Comparison of ENCODE assay signal across 37 cellular contexts in the genomic region with DNA sequence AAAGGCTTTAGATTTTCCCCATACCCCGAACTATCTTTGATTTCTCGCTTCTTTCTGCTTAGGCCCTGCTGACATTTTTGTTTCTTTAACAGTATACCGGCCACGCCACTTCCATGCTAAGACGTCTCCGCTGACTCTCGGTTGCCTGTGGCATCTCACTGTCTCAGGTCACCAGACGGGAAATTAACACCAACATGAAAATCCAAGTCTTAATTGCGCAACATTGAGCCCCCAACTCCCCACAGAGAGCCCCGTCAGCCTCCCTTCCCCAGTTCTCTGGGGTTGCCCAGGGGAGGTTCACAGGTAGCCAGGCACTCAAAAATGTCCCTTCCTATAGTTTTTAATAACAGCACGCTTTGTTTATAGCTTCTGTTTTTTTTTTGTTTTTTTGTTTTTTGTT. TPM values are rescaled to one million over a fixed set of nuclear protein-coding genes. Genes with fewer than 3 reads are reported as not detected.
"Had no signal": no experiment of that assay in that cellular context is flagged by ENCODE, and none has a peak within 500 bp of the region (broad histone marks: within the 10 kb centered on the region; RNA-seq: fewer than 3 reads in every experiment).

No MANE protein-coding gene starts in this region.

- H3K27ac ChIP-seq: ascending aorta, cardiac muscle cell, VCaP had no signal

- H3K27me3 Mint-ChIP-seq: activated B cell treated with CpG ODN at 0.5 μM for 24 hours; activated CD4-positive, alpha-beta memory T cell treated with anti-CD3 and anti-CD28 coated beads, Interleukin-2, amount 10 ng/mL, durations not matched to agents 7 days and 5 days; activated CD4-positive, alpha-beta T cell treated with anti-CD3 and anti-CD28 coated beads, Interleukin-2, amount 10 ng/mL, durations not matched to agents 24 days and 14 days; activated CD8-positive, alpha-beta memory T cell treated with anti-CD3 and anti-CD28 coated beads, Interleukin-2, amount 10 ng/mL, durations not matched to agents 7 days and 5 days; activated naive CD4-positive, alpha-beta T cell treated with anti-CD3 and anti-CD28 coated beads, Interleukin-2, amount 50 U/mL, for 24 hours; activated naive CD8-positive, alpha-beta T cell; activated naive CD8-positive, alpha-beta T cell treated with anti-CD3 and anti-CD28 coated beads, Interleukin-2, amount 50 U/mL, for 24 hours; activated T-cell treated with anti-CD3 and anti-CD28 coated beads, Interleukin-2, amount 50 U/mL, for 24 hours; brain had no signal

- H3K4me3 Mint-ChIP-seq: activated B cell treated with CpG ODN at 0.5 μM for 24 hours; activated CD4-positive, alpha-beta memory T cell treated with anti-CD3 and anti-CD28 coated beads, Interleukin-2, amount 10 ng/mL, durations not matched to agents 7 days and 5 days; activated CD4-positive, alpha-beta T cell treated with anti-CD3 and anti-CD28 coated beads, Interleukin-2, amount 10 ng/mL, durations not matched to agents 24 days and 14 days; activated CD8-positive, alpha-beta memory T cell treated with anti-CD3 and anti-CD28 coated beads, Interleukin-2, amount 10 ng/mL, durations not matched to agents 7 days and 5 days; activated CD8-positive, alpha-beta T cell treated with anti-CD3 and anti-CD28 coated beads, Interleukin-2, amount 10 ng/mL, durations not matched to agents 7 days and 5 days; activated naive CD4-positive, alpha-beta T cell treated with anti-CD3 and anti-CD28 coated beads, Interleukin-2, amount 10 ng/mL, durations not matched to agents 7 days and 5 days; activated naive CD4-positive, alpha-beta T cell treated with anti-CD3 and anti-CD28 coated beads, Interleukin-2, amount 50 U/mL, for 24 hours; activated naive CD8-positive, alpha-beta T cell; activated naive CD8-positive, alpha-beta T cell treated with anti-CD3 and anti-CD28 coated beads, Interleukin-2, amount 10 ng/mL, durations not matched to agents 7 days and 5 days; activated naive CD8-positive, alpha-beta T cell treated with anti-CD3 and anti-CD28 coated beads, Interleukin-2, amount 50 U/mL, for 24 hours; activated T-cell treated with anti-CD3 and anti-CD28 coated beads, Interleukin-2, amount 50 U/mL, for 24 hours; brain; central memory CD8-positive, alpha-beta T cell; T-helper 1 cell treated with Interleukin-12 subunit alpha and Interleukin-12 subunit beta and Interleukin-4 antibody, amounts not matched to agents 30 μg/mL and 1 μg/mL, for 36 hours; T-helper 2 cell treated with Interferon-gamma antibody and Interleukin-4, amounts not matched to agents 5 μg/mL and 100 μg/mL, for 36 hours had no signal

- H3K4me1 ChIP-seq: ascending aorta had no signal

- H3K4me1 Mint-ChIP-seq: activated B cell treated with CpG ODN at 0.5 μM for 24 hours, brain had no signal

- DNase-seq: activated B cell treated with CpG ODN at 0.5 μM for 24 hours; activated CD4-positive, alpha-beta memory T cell treated with anti-CD3 and anti-CD28 coated beads, Interleukin-2, amount 10 ng/mL, durations not matched to agents 7 days and 5 days; activated CD4-positive, alpha-beta T cell treated with anti-CD3 and anti-CD28 coated beads for 4 hours; activated CD4-positive, alpha-beta T cell treated with anti-CD3 and anti-CD28 coated beads, Interleukin-2, amount 10 ng/mL, durations not matched to agents 24 days and 14 days; activated CD4-positive, alpha-beta T cell treated with anti-CD3 and anti-CD28 coated beads, Interleukin-2, amount 50 U/mL, for 1 hour; activated CD4-positive, alpha-beta T cell treated with anti-CD3 and anti-CD28 coated beads, Interleukin-2, amount 50 U/mL, for 4 hours; activated CD4-positive, CD25-positive, alpha-beta regulatory T cell treated with anti-CD3 and anti-CD28 coated beads, Interleukin-2, amount 50 U/mL, for 72 hours; activated CD8-positive, alpha-beta memory T cell treated with anti-CD3 and anti-CD28 coated beads for 24 hours; activated CD8-positive, alpha-beta memory T cell treated with anti-CD3 and anti-CD28 coated beads, Interleukin-2, amount 10 ng/mL, durations not matched to agents 7 days and 5 days; activated CD8-positive, alpha-beta memory T cell treated with anti-CD3 and anti-CD28 coated beads, Interleukin-2, amount 50 U/mL, for 48 hours; activated CD8-positive, alpha-beta T cell treated with anti-CD3 and anti-CD28 coated beads, Interleukin-2, amount 10 ng/mL, durations not matched to agents 7 days and 5 days; activated effector memory CD4-positive, alpha-beta T cell treated with Interleukin-2 at 50 U/mL for 16 hours; activated gamma-delta T cell; activated naive CD4-positive, alpha-beta T cell treated with anti-CD3 and anti-CD28 coated beads, Interleukin-2, amount 10 ng/mL, durations not matched to agents 7 days and 5 days; activated naive CD4-positive, alpha-beta T cell treated with Interleukin-2 at 50 U/mL for 16 hours; activated naive CD8-positive, alpha-beta T cell treated with anti-CD3 and anti-CD28 coated beads, Interleukin-2, amount 10 ng/mL, durations not matched to agents 7 days and 5 days; activated naive CD8-positive, alpha-beta T cell treated with anti-CD3 and anti-CD28 coated beads, Interleukin-2, amount 50 U/mL, for 24 hours; activated T-cell treated with anti-CD3 and anti-CD28 coated beads, Interleukin-2, amount 50 U/mL, for 24 hours; activated T-cell treated with anti-CD3 and anti-CD28 coated beads, Interleukin-2, amount 50 U/mL, for 48 hours; amygdala; anterior cingulate cortex; caudate nucleus; cerebellar nuclear complex; T-helper 2 cell; T-helper 9 cell had no signal

- H3K36me3 Mint-ChIP-seq: activated CD8-positive, alpha-beta memory T cell treated with anti-CD3 and anti-CD28 coated beads, Interleukin-2, amount 10 ng/mL, durations not matched to agents 7 days and 5 days; activated naive CD4-positive, alpha-beta T cell treated with anti-CD3 and anti-CD28 coated beads, Interleukin-2, amount 10 ng/mL, durations not matched to agents 7 days and 5 days; activated naive CD4-positive, alpha-beta T cell treated with anti-CD3 and anti-CD28 coated beads, Interleukin-2, amount 50 U/mL, for 24 hours; activated naive CD8-positive, alpha-beta T cell; brain had no signal

- H3K9me3 Mint-ChIP-seq: activated B cell treated with CpG ODN at 0.5 μM for 24 hours; activated CD4-positive, alpha-beta memory T cell treated with anti-CD3 and anti-CD28 coated beads, Interleukin-2, amount 10 ng/mL, durations not matched to agents 7 days and 5 days; activated CD4-positive, alpha-beta T cell treated with anti-CD3 and anti-CD28 coated beads, Interleukin-2, amount 10 ng/mL, durations not matched to agents 24 days and 14 days; activated naive CD4-positive, alpha-beta T cell treated with anti-CD3 and anti-CD28 coated beads, Interleukin-2, amount 10 ng/mL, durations not matched to agents 7 days and 5 days; activated naive CD4-positive, alpha-beta T cell treated with anti-CD3 and anti-CD28 coated beads, Interleukin-2, amount 50 U/mL, for 24 hours; activated naive CD8-positive, alpha-beta T cell treated with anti-CD3 and anti-CD28 coated beads, Interleukin-2, amount 10 ng/mL, durations not matched to agents 7 days and 5 days; activated naive CD8-positive, alpha-beta T cell treated with anti-CD3 and anti-CD28 coated beads, Interleukin-2, amount 50 U/mL, for 24 hours; activated T-cell treated with anti-CD3 and anti-CD28 coated beads, Interleukin-2, amount 50 U/mL, for 24 hours; activated T-helper 2 cell treated with anti-CD3 and anti-CD28 coated beads, Interferon-gamma antibody, Interleukin-2, Interleukin-4, amounts not matched to agents 10 μg/mL and 5 μg/mL and 100 μg/mL, durations not matched to agents 14 hours and 24 hours and 36 hours; brain; central memory CD8-positive, alpha-beta T cell; T-helper 1 cell treated with Interleukin-12 subunit alpha and Interleukin-12 subunit beta and Interleukin-4 antibody, amounts not matched to agents 30 μg/mL and 1 μg/mL, for 36 hours; T-helper 2 cell treated with Interferon-gamma antibody and Interleukin-4, amounts not matched to agents 5 μg/mL and 100 μg/mL, for 36 hours had no signal

- H3K9me3 ChIP-seq: ascending aorta had no signal

- H3K36me3 ChIP-seq: ascending aorta, cardiac muscle cell had no signal

- ATAC-seq: activated CD8-positive, alpha-beta memory T cell treated with anti-CD3 and anti-CD28 coated beads, Interleukin-2, amount 10 ng/mL, durations not matched to agents 7 days and 5 days; activated CD8-positive, alpha-beta T cell treated with anti-CD3 and anti-CD28 coated beads, Interleukin-2, amount 10 ng/mL, durations not matched to agents 7 days and 5 days; activated naive CD8-positive, alpha-beta T cell treated with anti-CD3 and anti-CD28 coated beads, Interleukin-2, amount 50 U/mL, for 24 hours had no signal

- H3K27ac Mint-ChIP-seq: activated B cell treated with CpG ODN at 0.5 μM for 24 hours; activated CD4-positive, alpha-beta memory T cell treated with anti-CD3 and anti-CD28 coated beads, Interleukin-2, amount 10 ng/mL, durations not matched to agents 7 days and 5 days; activated CD4-positive, alpha-beta T cell treated with anti-CD3 and anti-CD28 coated beads, Interleukin-2, amount 10 ng/mL, durations not matched to agents 24 days and 14 days; activated CD8-positive, alpha-beta memory T cell treated with anti-CD3 and anti-CD28 coated beads, Interleukin-2, amount 10 ng/mL, durations not matched to agents 7 days and 5 days; activated CD8-positive, alpha-beta T cell treated with anti-CD3 and anti-CD28 coated beads, Interleukin-2, amount 10 ng/mL, durations not matched to agents 7 days and 5 days; activated naive CD4-positive, alpha-beta T cell treated with anti-CD3 and anti-CD28 coated beads, Interleukin-2, amount 10 ng/mL, durations not matched to agents 7 days and 5 days; activated naive CD4-positive, alpha-beta T cell treated with anti-CD3 and anti-CD28 coated beads, Interleukin-2, amount 50 U/mL, for 24 hours; activated naive CD8-positive, alpha-beta T cell; activated naive CD8-positive, alpha-beta T cell treated with anti-CD3 and anti-CD28 coated beads, Interleukin-2, amount 10 ng/mL, durations not matched to agents 7 days and 5 days; activated naive CD8-positive, alpha-beta T cell treated with anti-CD3 and anti-CD28 coated beads, Interleukin-2, amount 50 U/mL, for 24 hours; activated T-cell treated with anti-CD3 and anti-CD28 coated beads, Interleukin-2, amount 50 U/mL, for 24 hours; activated T-helper 2 cell treated with anti-CD3 and anti-CD28 coated beads, Interferon-gamma antibody, Interleukin-2, Interleukin-4, amounts not matched to agents 10 μg/mL and 5 μg/mL and 100 μg/mL, durations not matched to agents 14 hours and 24 hours and 36 hours; brain; T-helper 1 cell treated with Interleukin-12 subunit alpha and Interleukin-12 subunit beta and Interleukin-4 antibody, amounts not matched to agents 30 μg/mL and 1 μg/mL, for 36 hours; T-helper 2 cell treated with Interferon-gamma antibody and Interleukin-4, amounts not matched to agents 5 μg/mL and 100 μg/mL, for 36 hours had no signal

- H3K4me3 ChIP-seq: ascending aorta, cardiac muscle cell had no signal

- FAIRE-seq: bronchial epithelial cell had no signal

- H3K27me3 ChIP-seq: ascending aorta, cardiac muscle cell had no signal

RNA-seq across cellular contexts. Expression of a gene that starts 30.2 kb away (rescaled TPM):
- total RNA-seq: activated B cell treated with CpG ODN at 0.5 μM for 24 hours; activated CD4-positive, alpha-beta memory T cell treated with anti-CD3 and anti-CD28 coated beads, Interleukin-2, amount 10 ng/mL, durations not matched to agents 7 days and 5 days; activated T-helper 2 cell treated with anti-CD3 and anti-CD28 coated beads, Interferon-gamma antibody, Interleukin-2, Interleukin-4, amounts not matched to agents 10 μg/mL and 5 μg/mL and 100 μg/mL, durations not matched to agents 14 hours and 24 hours and 36 hours; ascending aorta; bronchial epithelial cell; cardiac muscle cell; chondrocyte had no signal
- polyA plus RNA-seq: cardiac muscle cell had no signal

RNA-seq across cellular contexts. Expression of a gene that starts 49.1 kb away (rescaled TPM):
- total RNA-seq: activated CD8-positive, alpha-beta memory T cell treated with anti-CD3 and anti-CD28 coated beads, Interleukin-2, amount 10 ng/mL, durations not matched to agents 7 days and 5 days had no signal
